8 cellular contexts compared by ENCODE assay signal in genomic region chr6:34238507-34239239, GRCh38. TPM values are rescaled to one million over a fixed set of nuclear protein-coding genes. Genes with fewer than 3 reads are reported as not detected.
DNase-seq lines count a peak whose midpoint lies in the region; ATAC-seq lines count a peak whose summit lies in the region.

No MANE protein-coding gene starts in this region.

- peaks cover 2% of the 10 kb centered on the region for H3K4me1 ChIP-seq in right cardiac atrium (ENCODE audit: control insufficient read depth, insufficient read depth, low read length)

- H3K27ac ChIP-seq in right cardiac atrium (ENCODE audit: low read length), result no peak overlapping the region

- H3K36me3 Mint-ChIP-seq in activated CD4-positive, alpha-beta T cell treated with anti-CD3 and anti-CD28 coated beads for 36 hours (ENCODE audit: low read depth), result peaks cover 52% of the 10 kb centered on the region
- H3K36me3 Mint-ChIP-seq in T-cell, result peaks cover 15% of the 10 kb centered on the region

- H3K9me3 Mint-ChIP-seq in activated CD4-positive, alpha-beta T cell treated with anti-CD3 and anti-CD28 coated beads for 36 hours (ENCODE audit: low read depth), result no peaks in the 10 kb centered on the region
- H3K9me3 Mint-ChIP-seq in T-cell, result no peaks in the 10 kb centered on the region
- H3K9me3 Mint-ChIP-seq in stimulated activated naive CD8-positive, alpha-beta T cell treated with anti-CD3 and anti-CD28 coated beads, Interleukin-15, amount 100 ng/mL, for 72 hours, result no peaks in the 10 kb centered on the region

- peak overlapping the region; percentile 85 for H3K4me3 Mint-ChIP-seq in activated CD4-positive, alpha-beta T cell treated with anti-CD3 and anti-CD28 coated beads for 36 hours
- H3K4me3 Mint-ChIP-seq in T-cell, result peak overlapping the region; percentile 76 to 84 (median 78)
- peak overlapping the region; percentile 94 to 95 for H3K4me3 Mint-ChIP-seq in stimulated activated naive CD8-positive, alpha-beta T cell treated with anti-CD3 and anti-CD28 coated beads, Interleukin-15, amount 100 ng/mL, for 72 hours

- intact Hi-C loops in activated CD4-positive, alpha-beta T cell treated with anti-CD3 and anti-CD28 coated beads for 36 hours (cut with DNase I, micrococcal nuclease), result loop anchor here (2.0 to 10.0 kb wide), 13 partner anchors 56 to 1266 kb away; partner anchors contain the start of genes BLTP3A (in 1 of the 2), CUTA (in 1 of the 2), ILRUN (in 1 of the 2) and ITPR3 (in 1 of the 2)
- intact Hi-C loops in right cardiac atrium (cut with DNase I), result loop anchor here in 1 of 4 donors (5.0 kb wide), 1 partner anchor 41 kb away; no protein-coding TSS in a partner anchor

- no peaks in the 10 kb centered on the region for H3K27me3 Mint-ChIP-seq in activated CD4-positive, alpha-beta T cell treated with anti-CD3 and anti-CD28 coated beads for 36 hours
- H3K27me3 Mint-ChIP-seq in T-cell, result no peaks in the 10 kb centered on the region
- H3K27me3 Mint-ChIP-seq in stimulated activated naive CD8-positive, alpha-beta T cell treated with anti-CD3 and anti-CD28 coated beads, Interleukin-15, amount 100 ng/mL, for 72 hours, result no peaks in the 10 kb centered on the region

- ATAC-seq in activated CD4-positive, alpha-beta T cell treated with anti-CD3 and anti-CD28 coated beads for 36 hours, result no peak
- ATAC-seq in T-cell (replicated peaks in 1 of 4), result no peak
- no peak for ATAC-seq in right cardiac atrium
- ATAC-seq in stimulated activated naive CD8-positive, alpha-beta T cell treated with anti-CD3 and anti-CD28 coated beads, Interleukin-15, amount 100 ng/mL, for 72 hours, result no peak
- no peak for ATAC-seq in GM18867 (IDR thresholded peaks at IDR 0.05; ENCODE audit: unreplicated experiment)
- no peak for ATAC-seq in GM21381 (IDR thresholded peaks at IDR 0.05; ENCODE audit: unreplicated experiment)

- H3K27me3 ChIP-seq in right cardiac atrium (ENCODE audit: control insufficient read depth, insufficient read depth), result no peaks in the 10 kb centered on the region

- POLR2A ChIA-PET in activated CD4-positive, alpha-beta T cell treated with anti-CD3 and anti-CD28 coated beads for 36 hours (lab: Charles Lee), result no interaction called here
- POLR2A ChIA-PET in T-cell (lab: Charles Lee), result no interaction called here

- peak overlapping the region; percentile 94 for H3K4me3 ChIP-seq in right cardiac atrium (ENCODE audit: low read length)

- H3K27ac Mint-ChIP-seq in activated CD4-positive, alpha-beta T cell treated with anti-CD3 and anti-CD28 coated beads for 36 hours, result peak overlapping the region; percentile 94
- H3K27ac Mint-ChIP-seq in T-cell, result peak overlapping the region; percentile 89 to 96
- peak overlapping the region; percentile 96 for H3K27ac Mint-ChIP-seq in stimulated activated naive CD8-positive, alpha-beta T cell treated with anti-CD3 and anti-CD28 coated beads, Interleukin-15, amount 100 ng/mL, for 72 hours

- DNase-seq in activated CD4-positive, alpha-beta T cell treated with anti-CD3 and anti-CD28 coated beads for 36 hours, result no peak
- DNase-seq in activated CD4-positive, alpha-beta T cell treated with anti-CD3 and anti-CD28 coated beads for 1 hour, result no peak
- DNase-seq in T-cell (no peak), right cardiac atrium (no peak), NCI-H1105 (lab: John Stamatoyannopoulos, UW) (no peak)
- no peak for DNase-seq in stimulated activated naive CD8-positive, alpha-beta T cell treated with anti-CD3 and anti-CD28 coated beads, Interleukin-15, amount 100 ng/mL, for 72 hours

- CTCF ChIA-PET in activated CD4-positive, alpha-beta T cell treated with anti-CD3 and anti-CD28 coated beads for 36 hours (lab: Charles Lee), result no interaction called here
- CTCF ChIA-PET in T-cell (lab: Charles Lee), result no interaction called here

- peaks cover 64% of the 10 kb centered on the region for H3K4me1 Mint-ChIP-seq in activated CD4-positive, alpha-beta T cell treated with anti-CD3 and anti-CD28 coated beads for 36 hours
- H3K4me1 Mint-ChIP-seq in T-cell, result peaks cover 44 to 57% (median 56%) of the 10 kb centered on the region in 3 donors
- H3K4me1 Mint-ChIP-seq in stimulated activated naive CD8-positive, alpha-beta T cell treated with anti-CD3 and anti-CD28 coated beads, Interleukin-15, amount 100 ng/mL, for 72 hours, result peaks cover 75% of the 10 kb centered on the region

- WGBS in right cardiac atrium, result 89% methylated on average over 12 of the region's 12 CpGs

- no peaks in the 10 kb centered on the region for H3K9me3 ChIP-seq in right cardiac atrium (ENCODE audit: control insufficient read depth, low read length)

RNA-seq across cellular contexts. Expression of gene HMGA1, which starts 2.0 kb away (rescaled TPM):
- total RNA-seq in activated CD4-positive, alpha-beta T cell treated with anti-CD3 and anti-CD28 coated beads for 36 hours, result 100 to 1,000 TPM; 569 to 649 TPM
- total RNA-seq in T-cell (100 to 1,000 TPM in 4 of 5 donors, 10 to 100 TPM in 1; 92.8 to 119 (median 104) TPM), right cardiac atrium (10 to 100 TPM; 34.5 to 43.0 (median 39.0) TPM)
- 29.7 TPM for polyA plus RNA-seq in right cardiac atrium

RNA-seq across cellular contexts. Expression of gene SMIM29, which starts 10.1 kb away (rescaled TPM):
- 10 to 100 TPM; 15.8 to 16.3 TPM for total RNA-seq in activated CD4-positive, alpha-beta T cell treated with anti-CD3 and anti-CD28 coated beads for 36 hours
- total RNA-seq in T-cell (10 to 100 TPM; 16.4 to 33.8 (median 30.5) TPM), right cardiac atrium (10 to 100 TPM; 17.0 to 25.5 (median 22.4) TPM)
- polyA plus RNA-seq in right cardiac atrium, result 34.8 TPM

Comparison
In these comparisons a context has a peak if more than half of its experiments do, and no peak if none do; other contexts are left out.
1. RNA of gene HMGA1, which starts 2.0 kb away (total RNA-seq): 569 to 649 TPM in activated CD4-positive, alpha-beta T cell treated with anti-CD3 and anti-CD28 coated beads for 36 hours; 92.8 to 119 TPM in T-cell and 34.5 to 43.0 TPM in right cardiac atrium; every median in the first group is over 4 times any median in the second.
2. Peak in every context shown above with its lines, with median percentiles within 50 percentile points of each other: H3K27ac Mint-ChIP-seq and H3K4me3 Mint-ChIP-seq.